ENCODE assay signal across 8 cellular contexts in the genomic region with DNA sequence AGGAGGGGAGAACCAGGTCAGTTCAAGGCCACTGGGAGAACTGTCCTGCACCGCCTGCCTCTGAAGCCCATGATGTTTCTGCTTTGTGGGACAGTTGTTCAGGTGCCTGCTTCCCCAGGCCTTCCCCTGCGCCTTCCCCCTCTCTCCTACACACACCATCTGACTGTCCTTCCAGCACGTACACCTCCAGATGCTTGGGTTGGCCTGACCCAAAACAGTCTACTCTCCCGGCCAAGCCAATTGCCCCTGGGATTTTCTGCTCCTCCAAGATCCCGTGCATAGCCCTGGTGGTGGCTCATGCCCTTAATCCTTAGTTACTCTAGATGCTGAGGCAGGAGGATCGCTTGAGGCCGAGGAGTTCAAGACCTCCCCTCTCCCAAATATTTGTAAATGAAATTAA. TPM values are rescaled to one million over a fixed set of nuclear protein-coding genes. Genes with fewer than 3 reads are reported as not detected.
A peak's percentile ranks its signal among the peaks of the same experiment; 100 is the strongest.
DNase-seq lines count a peak whose midpoint lies in the region; ATAC-seq, FAIRE-seq and TF ChIP-seq lines count a peak whose summit lies in the region.

No MANE protein-coding gene starts in this region.

- peaks cover 8% of the 10 kb centered on the region for H3K23me2 ChIP-seq in H1 (ENCODE audit: low read depth, low read length)

- H3K56ac ChIP-seq in H1 (replicated peaks; ENCODE audit: insufficient read length, low read depth, low read length), result no peak overlapping the region

- H3K79me2 ChIP-seq in H1 (ENCODE audit: control insufficient read depth in 1 of 2, insufficient read depth in 2 of 2, low read length in 2 of 2), result peaks cover 0 to 3% of the 10 kb centered on the region in 2 experiments; a peak in 1 of 4 replicates
- H3K79me2 ChIP-seq in osteoblast (ENCODE audit: insufficient read depth, low read length), result peaks cover 25% of the 10 kb centered on the region

- ATAC-seq in CD4-positive, alpha-beta T cell (ENCODE audit: poor library complexity), result no peak

- no peak overlapping the region for H3K14ac ChIP-seq in H1 (ENCODE audit: insufficient read length)

- no peak overlapping the region for H3K18ac ChIP-seq in H1 (ENCODE audit: extremely low read depth, low read length)

- no peak overlapping the region for H4K5ac ChIP-seq in H1 (ENCODE audit: insufficient read length, low read depth, low read length)

- TF ChIP-seq CTCF in CD4-positive, alpha-beta T cell (IDR thresholded peaks at IDR 0.05), result no peak
- TF ChIP-seq CTCF in NB4 (IDR thresholded peaks at IDR 0.05; ENCODE audit: low read depth, low read length) (no peak), H1 (IDR thresholded peaks at IDR 0.05; ENCODE audit: control extremely low read depth in 1 of 3, insufficient read depth in 1 of 3, low read depth in 1 of 3, low read length in 3 of 3) (no peak), osteoblast (IDR thresholded peaks at IDR 0.05; ENCODE audit: extremely low read depth, low read depth, low read length) (no peak)

- H3K4me2 ChIP-seq in H1 (ENCODE audit: insufficient read depth in 1 of 2, low read depth in 2 of 2, low read length in 2 of 2) (peak overlapping the region; percentile 55 to 87), osteoblast (ENCODE audit: insufficient read depth, low read length) (peak overlapping the region; percentile 99)

- no peak overlapping the region for H4K91ac ChIP-seq in H1 (replicated peaks; ENCODE audit: insufficient read length, low read length)

- intact Hi-C loops in CD4-positive, alpha-beta T cell (cut with DNase I, micrococcal nuclease), result loop anchor here (1.0 to 5.0 kb wide), 7 partner anchors 51 to 364 kb away; partner anchors contain the start of genes ACSF2 (in 1 of the 2), EME1 (in 1 of the 2) and MRPL27 (in 1 of the 2)

- H2AK5ac ChIP-seq in H1 (ENCODE audit: low read depth, low read length), result 0 out of 2 replicates have a peak overlapping the region, but pooled peaks have one; percentile 34

- H2BK20ac ChIP-seq in H1 (ENCODE audit: low read length), result peak overlapping the region; percentile 80; the same call in 1 of the 2 replicates

- peak overlapping the region; percentile 50; the same call in 1 of the 2 replicates for H2BK12ac ChIP-seq in H1 (ENCODE audit: low read depth, low read length)

- no peaks in the 10 kb centered on the region for H3K27me3 ChIP-seq in CD4-positive, alpha-beta T cell (ENCODE audit: control insufficient read depth, insufficient read depth, low read length)
- H3K27me3 ChIP-seq in H1 (replicated peaks in 1 of 4; ENCODE audit: control insufficient read depth in 3 of 4, extremely low read depth in 1 of 4, insufficient read depth in 3 of 4, low read length in 3 of 4) (peaks cover 0 to 4% (median under 1%) of the 10 kb centered on the region in 4 experiments; a peak in 2 of 7 replicates), osteoblast (ENCODE audit: insufficient read depth, low read length) (no peaks in the 10 kb centered on the region)

- DNase-seq in CD4-positive, alpha-beta T cell, result no peak
- DNase-seq in NB4 (ENCODE audit: low read depth) (no peak), H1 (ENCODE audit: low read depth in 1 of 2, low spot score in 2 of 2) (no peak), osteoblast (ENCODE audit: insufficient read length, low spot score, missing footprints) (no peak), NCI-H2107 (lab: John Stamatoyannopoulos, UW) (no peak), SK-N-DZ (ENCODE audit: low spot score) (no peak), iPS-NIHi11 (ENCODE audit: low spot score) (no peak)
- no peak for DNase-seq in stimulated activated CD4-positive, alpha-beta T cell treated with anti-CD3 and anti-CD28 coated beads, Interleukin-2, amount 100 ng/mL, for 24 hours

- no peak for FAIRE-seq in H1 (lab: Jason Lieb, UNC)

- H3K79me1 ChIP-seq in H1 (ENCODE audit: low read depth, low read length), result no peaks in the 10 kb centered on the region

- H3K9ac ChIP-seq in H1 (replicated peaks in 1 of 4; ENCODE audit: extremely low read depth in 1 of 4, low read depth in 3 of 4, low read length in 3 of 4), result no peak overlapping the region

- H3K4ac ChIP-seq in H1 (replicated peaks; ENCODE audit: insufficient read length, low read depth, low read length), result no peak overlapping the region

- H3K27ac ChIP-seq in CD4-positive, alpha-beta T cell (ENCODE audit: low read depth, low read length), result peak overlapping the region; percentile 68
- no peak overlapping the region for H3K27ac ChIP-seq in H1 (ENCODE audit: low read depth, low read length)
- peak overlapping the region; percentile 70 for H3K27ac ChIP-seq in osteoblast (ENCODE audit: low read depth, low read length)

- no peak for TF ChIP-seq POLR2A in NB4 (IDR thresholded peaks at IDR 0.05; ENCODE audit: extremely low read depth, insufficient read length)
- no peak for TF ChIP-seq POLR2A in H1 (IDR thresholded peaks at IDR 0.05; ENCODE audit: control extremely low read depth in 1 of 2, low read depth in 2 of 2, low read length in 2 of 2)

- no peak for TF ChIP-seq RAD21 in H1 (IDR thresholded peaks at IDR 0.05 in 1 of 2, conservative IDR thresholded peaks at IDR 0.05 in 1 of 2; ENCODE audit: low read depth in 2 of 2, low read length in 2 of 2)

- no peak overlapping the region for H2BK5ac ChIP-seq in H1 (ENCODE audit: low read depth, low read length)

- CTCF ChIA-PET in CD4-positive, alpha-beta T cell (lab: Charles Lee), result interaction anchor here (0.7 to 2.1 kb wide), 5 partner anchors 24 to 148 kb away, joined by 3 to 19 read pairs (median 6); partner anchors contain the start of gene LRRC59
- CTCF ChIA-PET in H1 (lab: Charles Lee; ENCODE audit: partially characterized antibody), result interaction anchor here (0.7 to 2.4 kb wide), 14 partner anchors 10 to 216 kb away, joined by 3 to 39 read pairs (median 5); partner anchors contain the start of genes CHAD and LRRC59

- peaks cover 0 to 10% (median 6%) of the 10 kb centered on the region in 4 experiments; a peak in 6 of 7 replicates for H3K4me1 ChIP-seq in H1 (replicated peaks in 1 of 4; ENCODE audit: control insufficient read depth in 3 of 4, insufficient read depth in 4 of 4, low read length in 3 of 4)
- H3K4me1 ChIP-seq in osteoblast (ENCODE audit: insufficient read depth, low read length), result peaks cover 16% of the 10 kb centered on the region

- H3K27me3 Mint-ChIP-seq in CD4-positive, alpha-beta T cell, result no peaks in the 10 kb centered on the region

- peak overlapping the region; percentile 88 for H3K27ac Mint-ChIP-seq in CD4-positive, alpha-beta T cell

- H2BK15ac ChIP-seq in H1 (ENCODE audit: low read length), result 0 out of 2 replicates have a peak overlapping the region, but pooled peaks have one; percentile 88

- WGBS in H1 (ENCODE audit: extremely low coverage in 1 of 2, insufficient coverage in 1 of 2, insufficient read length in 1 of 2, insufficient replicate concordance in 2 of 2, low coverage in 1 of 2, low lambda C conversion rate in 2 of 2, missing lambda C conversion rate in 1 of 2), 2 experiments, result 89% methylated on average over 6 of the region's 7 CpGs; no CpG with 5 or more reads in 1 of the 2 experiments

- H2BK120ac ChIP-seq in H1 (replicated peaks; ENCODE audit: low read depth, low read length), result no peak overlapping the region

- H4K20me1 ChIP-seq in H1 (replicated peaks in 1 of 2; ENCODE audit: control insufficient read depth in 1 of 2, insufficient read depth in 2 of 2, low read length in 2 of 2), result peaks cover 0 to 2% of the 10 kb centered on the region in 2 experiments
- H4K20me1 ChIP-seq in osteoblast (ENCODE audit: insufficient read depth, low read length), result peaks cover 9% of the 10 kb centered on the region

- H3K9me3 Mint-ChIP-seq in CD4-positive, alpha-beta T cell, result no peaks in the 10 kb centered on the region

- no peak overlapping the region for H4K8ac ChIP-seq in H1 (ENCODE audit: extremely low read depth, insufficient read depth, low read length)

- H3K23ac ChIP-seq in H1 (ENCODE audit: insufficient read length), result no peak overlapping the region

- POLR2A ChIA-PET in CD4-positive, alpha-beta T cell (lab: Charles Lee), result interaction anchor here (2.1 kb wide), 1 partner anchor 81 kb away, joined by 21 read pairs; the partner anchor contains the start of gene LRRC59
- POLR2A ChIA-PET in H1 (lab: Charles Lee; ENCODE audit: partially characterized antibody), result interaction anchor here (1.7 kb wide), 2 partner anchors 9 to 80 kb away, joined by 7 to 10 read pairs; partner anchors contain the start of genes CHAD and LRRC59

- H3K4me1 Mint-ChIP-seq in CD4-positive, alpha-beta T cell (ENCODE audit: low read depth), result peaks cover 23% of the 10 kb centered on the region

- H2AFZ ChIP-seq in H1 (ENCODE audit: low read length), result peak overlapping the region; percentile 97
- H2AFZ ChIP-seq in osteoblast (ENCODE audit: low read length), result peak overlapping the region; percentile 83

- H3K9me3 ChIP-seq in CD4-positive, alpha-beta T cell (ENCODE audit: control insufficient read depth, low read length), result no peaks in the 10 kb centered on the region
- no peaks in the 10 kb centered on the region for H3K9me3 ChIP-seq in H1 (ENCODE audit: insufficient read depth in 2 of 2, low read depth in 1 of 2, low read length in 1 of 2)
- no peaks in the 10 kb centered on the region for H3K9me3 ChIP-seq in osteoblast (ENCODE audit: low read depth, low read length)

- H3K36me3 ChIP-seq in H1 (ENCODE audit: control insufficient read depth in 2 of 4, insufficient read depth in 4 of 4, low read length in 3 of 4) (no peaks in the 10 kb centered on the region; a peak in 1 of 8 replicates), osteoblast (ENCODE audit: insufficient read depth, low read length) (peaks cover 6% of the 10 kb centered on the region)

- no peak for TF ChIP-seq EP300 in H1 (IDR thresholded peaks at IDR 0.05; ENCODE audit: borderline replicate concordance in 1 of 2, low read depth in 2 of 2, low read length in 2 of 2)

- H3K4me3 ChIP-seq in NB4 (ENCODE audit: low read depth, low read length), result peak overlapping the region; percentile 59
- H3K4me3 ChIP-seq in H1 (ENCODE audit: extremely low read depth in 1 of 4, insufficient read depth in 2 of 4, low read depth in 3 of 4, low read length in 4 of 4), result peak overlapping the region in 3 of 4 experiments; percentile 46 to 74 (median 69); a peak in 4 of 8 replicates
- peak overlapping the region; percentile 81 for H3K4me3 ChIP-seq in osteoblast (ENCODE audit: insufficient read depth, low read length)

- H3K4me3 Mint-ChIP-seq in CD4-positive, alpha-beta T cell, result peak overlapping the region; percentile 83

- H3K36me3 Mint-ChIP-seq in CD4-positive, alpha-beta T cell (ENCODE audit: low read depth), result peaks cover 19% of the 10 kb centered on the region

RNA-seq across cellular contexts. Expression of gene RSAD1, which starts 0.7 kb away (rescaled TPM):
- 10 to 100 TPM; 44.6 to 44.7 TPM for total RNA-seq in CD4-positive, alpha-beta T cell
- 31.3 and 33.5 TPM in 2 replicates for total RNA-seq in H1 (2021; fragmentation: NEBNext Ultra II Directional; extraction: Animal tissue kit (Norgen Biotek cat#: 25700))
- 17.9 and 21.9 TPM in 2 replicates for polyA plus RNA-seq in H1 (2011; rRNA removed)
- 27.8 TPM for polyA plus RNA-seq in H1 (2011; cell fraction: cytosol; rRNA removed)
- 69.5 TPM for polyA plus RNA-seq in H1 (2011; cell fraction: nucleus; rRNA removed)
- polyA plus RNA-seq in H1 (2012, experiment 1 of 2), result 19.7 to 31.1 TPM (median 26.9 TPM) in 4 replicates
- 14.4 TPM for polyA plus RNA-seq in H1 (2012, experiment 2 of 2)
- 16.6 TPM for polyA plus RNA-seq in H1 (2013, experiment 1 of 2)
- 14.4 TPM for polyA plus RNA-seq in H1 (2013, experiment 2 of 2)
- 18.8 and 19.6 TPM in 2 replicates for polyA minus RNA-seq in H1 (2011; rRNA and poly(A)+ RNA removed)
- 22.9 TPM for polyA minus RNA-seq in H1 (2011; cell fraction: cytosol; rRNA and poly(A)+ RNA removed)
- 41.0 TPM for polyA minus RNA-seq in H1 (2011; cell fraction: nucleus; rRNA and poly(A)+ RNA removed)
- total RNA-seq in osteoblast, result 23.9 and 26.5 TPM in 2 replicates
- 32.0 and 43.5 TPM in 2 replicates for polyA plus RNA-seq in SK-N-DZ (2014; cell fraction: cytosol; rRNA removed)
- 112 and 117 TPM in 2 replicates for polyA plus RNA-seq in SK-N-DZ (2014; cell fraction: nucleus; rRNA removed)

RNA-seq across cellular contexts. Expression of gene CHAD, which starts 9.3 kb away (rescaled TPM):
- not detected for total RNA-seq in CD4-positive, alpha-beta T cell
- total RNA-seq in H1 (2021; fragmentation: NEBNext Ultra II Directional; extraction: Animal tissue kit (Norgen Biotek cat#: 25700)), result 0.17 TPM in 1 of 2 replicates, not detected in the other
- 0.03 and 0.06 TPM in 2 replicates for polyA plus RNA-seq in H1 (2011; rRNA removed)
- polyA plus RNA-seq in H1 (2011; cell fraction: cytosol; rRNA removed), result not detected
- not detected for polyA plus RNA-seq in H1 (2011; cell fraction: nucleus; rRNA removed)
- polyA plus RNA-seq in H1 (2012, experiment 1 of 2), result 0.56 to 0.72 TPM (median 0.66 TPM) in 4 replicates
- 0.12 TPM for polyA plus RNA-seq in H1 (2012, experiment 2 of 2)
- 0.28 TPM for polyA plus RNA-seq in H1 (2013, experiment 1 of 2)
- polyA plus RNA-seq in H1 (2013, experiment 2 of 2), result 0.44 TPM
- polyA minus RNA-seq in H1 (2011; rRNA and poly(A)+ RNA removed), result not detected in 2 replicates
- polyA minus RNA-seq in H1 (2011; cell fraction: cytosol; rRNA and poly(A)+ RNA removed), result not detected
- not detected for polyA minus RNA-seq in H1 (2011; cell fraction: nucleus; rRNA and poly(A)+ RNA removed)
- not detected in 2 replicates for total RNA-seq in osteoblast
- not detected in 2 replicates for polyA plus RNA-seq in SK-N-DZ (2014; cell fraction: cytosol; rRNA removed)
- not detected in 2 replicates for polyA plus RNA-seq in SK-N-DZ (2014; cell fraction: nucleus; rRNA removed)

RNA-seq across cellular contexts. Expression of gene MYCBPAP, which starts 30.3 kb away (rescaled TPM):
- total RNA-seq in CD4-positive, alpha-beta T cell, result 1 to 10 TPM in 1 of 2 experiments, under 1 TPM in 1; 0.78 to 1.5 TPM
- total RNA-seq in H1 (2021; fragmentation: NEBNext Ultra II Directional; extraction: Animal tissue kit (Norgen Biotek cat#: 25700)), result 1.7 and 3.3 TPM in 2 replicates
- polyA plus RNA-seq in H1 (2011; rRNA removed), result 0.89 and 1.2 TPM in 2 replicates
- 2.8 TPM for polyA plus RNA-seq in H1 (2011; cell fraction: cytosol; rRNA removed)
- polyA plus RNA-seq in H1 (2011; cell fraction: nucleus; rRNA removed), result 9.0 TPM
- polyA plus RNA-seq in H1 (2012, experiment 1 of 2), result 0.88 to 2.6 TPM (median 2.1 TPM) in 4 replicates
- polyA plus RNA-seq in H1 (2012, experiment 2 of 2), result 1.0 TPM
- polyA plus RNA-seq in H1 (2013, experiment 1 of 2), result 0.85 TPM
- 0.68 TPM for polyA plus RNA-seq in H1 (2013, experiment 2 of 2)
- polyA minus RNA-seq in H1 (2011; rRNA and poly(A)+ RNA removed), result 2.2 and 2.6 TPM in 2 replicates
- polyA minus RNA-seq in H1 (2011; cell fraction: cytosol; rRNA and poly(A)+ RNA removed), result 2.4 TPM
- 6.1 TPM for polyA minus RNA-seq in H1 (2011; cell fraction: nucleus; rRNA and poly(A)+ RNA removed)
- total RNA-seq in osteoblast, result 0.36 and 0.88 TPM in 2 replicates
- not detected in 2 replicates for polyA plus RNA-seq in SK-N-DZ (2014; cell fraction: cytosol; rRNA removed)
- polyA plus RNA-seq in SK-N-DZ (2014; cell fraction: nucleus; rRNA removed), result not detected in 2 replicates

RNA-seq across cellular contexts. Expression of gene ACSF2, which starts 52.0 kb away (rescaled TPM):
- total RNA-seq in CD4-positive, alpha-beta T cell, result 10 to 100 TPM; 11.9 to 13.9 TPM
- total RNA-seq in H1 (2021; fragmentation: NEBNext Ultra II Directional; extraction: Animal tissue kit (Norgen Biotek cat#: 25700)), result 16.1 and 16.3 TPM in 2 replicates
- 14.5 and 19.7 TPM in 2 replicates for polyA plus RNA-seq in H1 (2011; rRNA removed)
- 16.9 TPM for polyA plus RNA-seq in H1 (2011; cell fraction: cytosol; rRNA removed)
- polyA plus RNA-seq in H1 (2011; cell fraction: nucleus; rRNA removed), result 63.8 TPM
- 15.8 to 18.7 TPM (median 17.3 TPM) in 4 replicates for polyA plus RNA-seq in H1 (2012, experiment 1 of 2)
- 12.2 TPM for polyA plus RNA-seq in H1 (2012, experiment 2 of 2)
- 20.7 TPM for polyA plus RNA-seq in H1 (2013, experiment 1 of 2)
- 18.9 TPM for polyA plus RNA-seq in H1 (2013, experiment 2 of 2)
- polyA minus RNA-seq in H1 (2011; rRNA and poly(A)+ RNA removed), result 29.2 and 34.5 TPM in 2 replicates
- 10.1 TPM for polyA minus RNA-seq in H1 (2011; cell fraction: cytosol; rRNA and poly(A)+ RNA removed)
- polyA minus RNA-seq in H1 (2011; cell fraction: nucleus; rRNA and poly(A)+ RNA removed), result 29.0 TPM
- total RNA-seq in osteoblast, result 60.1 and 63.0 TPM in 2 replicates
- 2.5 and 13.6 TPM in 2 replicates for polyA plus RNA-seq in SK-N-DZ (2014; cell fraction: cytosol; rRNA removed)
- polyA plus RNA-seq in SK-N-DZ (2014; cell fraction: nucleus; rRNA removed), result 4.9 and 5.7 TPM in 2 replicates

RNA-seq across cellular contexts. Expression of gene EPN3, which starts 54.6 kb away (rescaled TPM):
- not detected for total RNA-seq in CD4-positive, alpha-beta T cell
- 5.8 and 7.9 TPM in 2 replicates for total RNA-seq in H1 (2021; fragmentation: NEBNext Ultra II Directional; extraction: Animal tissue kit (Norgen Biotek cat#: 25700))
- polyA plus RNA-seq in H1 (2011; rRNA removed), result 6.7 and 8.1 TPM in 2 replicates
- polyA plus RNA-seq in H1 (2011; cell fraction: cytosol; rRNA removed), result 4.7 TPM
- 9.8 TPM for polyA plus RNA-seq in H1 (2011; cell fraction: nucleus; rRNA removed)
- polyA plus RNA-seq in H1 (2012, experiment 1 of 2), result 4.6 to 8.1 TPM (median 4.8 TPM) in 4 replicates
- 18.3 TPM for polyA plus RNA-seq in H1 (2012, experiment 2 of 2)
- polyA plus RNA-seq in H1 (2013, experiment 1 of 2), result 4.9 TPM
- polyA plus RNA-seq in H1 (2013, experiment 2 of 2), result 5.5 TPM
- polyA minus RNA-seq in H1 (2011; rRNA and poly(A)+ RNA removed), result 3.8 and 4.1 TPM in 2 replicates
- polyA minus RNA-seq in H1 (2011; cell fraction: cytosol; rRNA and poly(A)+ RNA removed), result 5.2 TPM
- 11.3 TPM for polyA minus RNA-seq in H1 (2011; cell fraction: nucleus; rRNA and poly(A)+ RNA removed)
- total RNA-seq in osteoblast, result not detected in 2 replicates
- 0.07 and 0.21 TPM in 2 replicates for polyA plus RNA-seq in SK-N-DZ (2014; cell fraction: cytosol; rRNA removed)
- 0.03 TPM in 1 of 2 replicates, not detected in the other for polyA plus RNA-seq in SK-N-DZ (2014; cell fraction: nucleus; rRNA removed)
